ENCODE assay signal across 1 cellular context in the genomic region with DNA sequence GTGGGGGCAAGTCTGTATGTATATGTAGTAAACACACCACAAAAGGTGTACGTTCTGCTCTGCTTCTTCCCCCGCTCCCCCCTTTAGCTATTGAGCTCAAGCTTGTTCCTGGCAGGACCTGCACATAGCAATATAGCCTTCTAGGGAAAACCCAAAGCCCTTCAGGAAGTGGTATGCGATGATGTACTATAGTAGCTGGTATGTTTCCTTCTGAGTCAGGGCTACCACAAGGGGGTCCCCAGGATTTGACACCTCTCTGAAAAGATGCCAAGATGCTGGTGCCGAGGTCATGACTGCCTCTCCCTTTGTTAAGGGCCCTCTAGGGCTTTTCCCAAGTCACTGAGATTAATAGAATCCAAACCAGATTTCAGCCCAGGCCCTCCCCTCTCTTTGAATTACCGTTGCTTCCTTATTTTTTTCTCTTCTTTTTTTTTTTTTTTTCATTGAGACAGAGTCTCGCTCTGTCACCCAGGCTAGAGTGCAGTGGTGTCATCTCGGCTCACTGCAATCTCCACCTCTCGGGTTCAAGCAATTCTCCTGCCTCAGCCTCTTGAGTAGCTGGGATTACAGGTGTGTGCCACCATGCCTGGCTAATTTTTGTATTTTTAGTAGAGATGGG.
TF ChIP-seq lines count a peak whose summit lies in the region.

No MANE protein-coding gene starts in this region.

TF ChIP-seq in GM12878, 131 proteins besides CTCF, POLR2A, EP300 and RAD21 (continued from another document):
- TF ChIP-seq CBX5 (IDR thresholded peaks at IDR 0.05; ENCODE audit: low read depth) (0 out of 2 replicates have a peak, but pooled peaks have one; percentile 42), SMARCA5 (IDR thresholded peaks at IDR 0.05) (no peak), CREB1 (IDR thresholded peaks at IDR 0.05; ENCODE audit: low read depth) (peak; percentile 83), ZNF24 (IDR thresholded peaks at IDR 0.05) (0 out of 2 replicates have a peak, but pooled peaks have one; percentile 45), NFIC (IDR thresholded peaks at IDR 0.05; ENCODE audit: low read depth, low read length) (peak; percentile 97), MEF2B (IDR thresholded peaks at IDR 0.05; ENCODE audit: partially characterized antibody, poor library complexity, severe bottlenecking) (peak; percentile 64), JUNB (IDR thresholded peaks at IDR 0.05) (peak; percentile 97)
